Comparison of ENCODE assay signal across 1 cellular context in the genomic region with DNA sequence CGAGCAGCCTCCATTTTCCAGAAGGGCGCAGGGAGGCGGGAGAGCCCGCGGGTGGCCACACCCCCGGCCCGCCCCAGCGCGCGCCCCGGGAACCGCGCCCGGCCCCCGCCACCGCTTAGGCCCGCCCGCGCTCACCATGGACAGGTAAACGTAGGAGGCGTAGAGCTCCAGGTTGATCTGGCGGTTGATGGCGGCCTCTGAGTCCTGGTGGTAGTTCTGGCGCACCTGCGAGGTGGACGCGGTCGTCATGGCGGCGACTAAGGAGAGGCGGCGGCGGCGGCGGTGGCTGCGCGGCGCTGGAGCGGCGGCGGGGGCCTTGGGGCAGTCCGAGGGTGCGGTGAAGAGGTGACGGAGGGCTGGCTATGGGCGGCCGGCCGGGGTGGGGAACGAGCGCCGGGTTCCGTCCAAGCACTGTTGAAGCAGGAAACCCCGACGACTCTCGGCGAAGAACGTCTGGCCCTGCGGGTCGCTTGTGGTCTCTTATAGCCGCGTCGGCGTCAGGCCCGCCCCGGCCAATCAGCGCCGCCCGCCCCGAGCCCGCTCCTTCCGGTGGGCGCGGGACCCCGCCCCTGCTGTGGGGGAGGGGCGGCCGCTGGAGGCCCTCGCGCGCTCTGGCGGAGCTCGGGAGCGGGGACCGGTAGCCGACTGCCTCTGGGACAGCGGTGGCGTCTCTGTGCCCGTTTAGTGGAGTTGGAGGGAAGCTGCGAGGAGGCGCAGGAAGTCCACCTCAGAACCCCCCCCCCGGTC.
TF ChIP-seq lines count a peak whose summit lies in the region.

A gene (minus strand): TSS at position 458 of the 747 bp plus-strand sequence. CDS start 209 bp downstream, at position 249.

TF ChIP-seq in HepG2, 621 proteins besides CTCF, POLR2A, EP300 and RAD21 (continued from another document and continues in another):
- TF ChIP-seq, protein P1, sequence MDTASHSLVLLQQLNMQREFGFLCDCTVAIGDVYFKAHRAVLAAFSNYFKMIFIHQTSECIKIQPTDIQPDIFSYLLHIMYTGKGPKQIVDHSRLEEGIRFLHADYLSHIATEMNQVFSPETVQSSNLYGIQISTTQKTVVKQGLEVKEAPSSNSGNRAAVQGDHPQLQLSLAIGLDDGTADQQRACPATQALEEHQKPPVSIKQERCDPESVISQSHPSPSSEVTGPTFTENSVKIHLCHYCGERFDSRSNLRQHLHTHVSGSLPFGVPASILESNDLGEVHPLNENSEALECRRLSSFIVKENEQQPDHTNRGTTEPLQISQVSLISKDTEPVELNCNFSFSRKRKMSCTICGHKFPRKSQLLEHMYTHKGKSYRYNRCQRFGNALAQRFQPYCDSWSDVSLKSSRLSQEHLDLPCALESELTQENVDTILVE (CRISPR knock-in tag; IDR thresholded peaks at IDR 0.05) = peak; percentile 56; the same call in 1 of the 2 replicates
- TF ChIP-seq, protein P2, sequence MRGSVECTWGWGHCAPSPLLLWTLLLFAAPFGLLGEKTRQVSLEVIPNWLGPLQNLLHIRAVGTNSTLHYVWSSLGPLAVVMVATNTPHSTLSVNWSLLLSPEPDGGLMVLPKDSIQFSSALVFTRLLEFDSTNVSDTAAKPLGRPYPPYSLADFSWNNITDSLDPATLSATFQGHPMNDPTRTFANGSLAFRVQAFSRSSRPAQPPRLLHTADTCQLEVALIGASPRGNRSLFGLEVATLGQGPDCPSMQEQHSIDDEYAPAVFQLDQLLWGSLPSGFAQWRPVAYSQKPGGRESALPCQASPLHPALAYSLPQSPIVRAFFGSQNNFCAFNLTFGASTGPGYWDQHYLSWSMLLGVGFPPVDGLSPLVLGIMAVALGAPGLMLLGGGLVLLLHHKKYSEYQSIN (CRISPR knock-in tag; IDR thresholded peaks at IDR 0.05; ENCODE audit: borderline replicate concordance) = no peak
- TF ChIP-seq HES4 (CRISPR knock-in tag; IDR thresholded peaks at IDR 0.05; ENCODE audit: borderline replicate concordance) (peak; percentile 70), ZNF382 (CRISPR knock-in tag; IDR thresholded peaks at IDR 0.05; ENCODE audit: borderline replicate concordance) (no peak), ELF1 (CRISPR knock-in tag; IDR thresholded peaks at IDR 0.05) (no peak), AKAP8 (CRISPR knock-in tag; IDR thresholded peaks at IDR 0.05) (no peak), ZNF749 (CRISPR knock-in tag; IDR thresholded peaks at IDR 0.05; ENCODE audit: borderline replicate concordance) (peak; percentile 63), ASH2L (IDR thresholded peaks at IDR 0.05; ENCODE audit: insufficient read length, low read depth, low read length) (peak; percentile 11), ZSCAN31 (CRISPR knock-in tag; IDR thresholded peaks at IDR 0.05; ENCODE audit: low read depth) (peak; percentile 88; the same call in 1 of the 2 replicates), ZFP36L2 (CRISPR knock-in tag; IDR thresholded peaks at IDR 0.05) (no peak), KLF16 (CRISPR knock-in tag; IDR thresholded peaks at IDR 0.05) (0 out of 4 replicates have a peak, but pooled peaks of 1 of the 2 experiments have one; percentile 20), IKZF4 (CRISPR knock-in tag; IDR thresholded peaks at IDR 0.05; ENCODE audit: borderline replicate concordance, low read depth, not compliant biosample characterization) (peak; percentile 40), HNRNPUL1 (IDR thresholded peaks at IDR 0.05; ENCODE audit: low read depth, low read length) (no peak), ZFP62 (CRISPR knock-in tag; IDR thresholded peaks at IDR 0.05) (no peak), SMAD3 (CRISPR knock-in tag; IDR thresholded peaks at IDR 0.05) (peak; percentile 81), GFI1 (CRISPR knock-in tag; IDR thresholded peaks at IDR 0.05; ENCODE audit: borderline replicate concordance) (peak; percentile 74; the same call in 1 of the 2 replicates), ZSCAN12 (CRISPR knock-in tag; IDR thresholded peaks at IDR 0.05) (no peak), NFYB (CRISPR knock-in tag; IDR thresholded peaks at IDR 0.05) (peak; percentile 81), GTF2F1 (IDR thresholded peaks at IDR 0.05; ENCODE audit: low read length) (no peak), ATF7 (IDR thresholded peaks at IDR 0.05) (no peak), ATF7 (CRISPR knock-in tag; IDR thresholded peaks at IDR 0.05) (no peak), ZNF839 (CRISPR knock-in tag; IDR thresholded peaks at IDR 0.05; ENCODE audit: borderline replicate concordance) (no peak; the same call in 1 of the 2 replicates), HHEX (CRISPR knock-in tag; IDR thresholded peaks at IDR 0.05) (no peak)
- TF ChIP-seq, protein P3, sequence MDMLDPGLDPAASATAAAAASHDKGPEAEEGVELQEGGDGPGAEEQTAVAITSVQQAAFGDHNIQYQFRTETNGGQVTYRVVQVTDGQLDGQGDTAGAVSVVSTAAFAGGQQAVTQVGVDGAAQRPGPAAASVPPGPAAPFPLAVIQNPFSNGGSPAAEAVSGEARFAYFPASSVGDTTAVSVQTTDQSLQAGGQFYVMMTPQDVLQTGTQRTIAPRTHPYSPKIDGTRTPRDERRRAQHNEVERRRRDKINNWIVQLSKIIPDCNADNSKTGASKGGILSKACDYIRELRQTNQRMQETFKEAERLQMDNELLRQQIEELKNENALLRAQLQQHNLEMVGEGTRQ (IDR thresholded peaks at IDR 0.05; ENCODE audit: low read depth, low read length) = no peak
- TF ChIP-seq, protein P3 (CRISPR knock-in tag; IDR thresholded peaks at IDR 0.05; ENCODE audit: borderline replicate concordance) = no peak
- TF ChIP-seq, protein P4, sequence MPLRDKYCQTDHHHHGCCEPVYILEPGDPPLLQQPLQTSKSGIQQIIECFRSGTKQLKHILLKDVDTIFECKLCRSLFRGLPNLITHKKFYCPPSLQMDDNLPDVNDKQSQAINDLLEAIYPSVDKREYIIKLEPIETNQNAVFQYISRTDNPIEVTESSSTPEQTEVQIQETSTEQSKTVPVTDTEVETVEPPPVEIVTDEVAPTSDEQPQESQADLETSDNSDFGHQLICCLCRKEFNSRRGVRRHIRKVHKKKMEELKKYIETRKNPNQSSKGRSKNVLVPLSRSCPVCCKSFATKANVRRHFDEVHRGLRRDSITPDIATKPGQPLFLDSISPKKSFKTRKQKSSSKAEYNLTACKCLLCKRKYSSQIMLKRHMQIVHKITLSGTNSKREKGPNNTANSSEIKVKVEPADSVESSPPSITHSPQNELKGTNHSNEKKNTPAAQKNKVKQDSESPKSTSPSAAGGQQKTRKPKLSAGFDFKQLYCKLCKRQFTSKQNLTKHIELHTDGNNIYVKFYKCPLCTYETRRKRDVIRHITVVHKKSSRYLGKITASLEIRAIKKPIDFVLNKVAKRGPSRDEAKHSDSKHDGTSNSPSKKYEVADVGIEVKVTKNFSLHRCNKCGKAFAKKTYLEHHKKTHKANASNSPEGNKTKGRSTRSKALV (CRISPR knock-in tag; IDR thresholded peaks at IDR 0.05) = no peak
- TF ChIP-seq, protein P5, sequence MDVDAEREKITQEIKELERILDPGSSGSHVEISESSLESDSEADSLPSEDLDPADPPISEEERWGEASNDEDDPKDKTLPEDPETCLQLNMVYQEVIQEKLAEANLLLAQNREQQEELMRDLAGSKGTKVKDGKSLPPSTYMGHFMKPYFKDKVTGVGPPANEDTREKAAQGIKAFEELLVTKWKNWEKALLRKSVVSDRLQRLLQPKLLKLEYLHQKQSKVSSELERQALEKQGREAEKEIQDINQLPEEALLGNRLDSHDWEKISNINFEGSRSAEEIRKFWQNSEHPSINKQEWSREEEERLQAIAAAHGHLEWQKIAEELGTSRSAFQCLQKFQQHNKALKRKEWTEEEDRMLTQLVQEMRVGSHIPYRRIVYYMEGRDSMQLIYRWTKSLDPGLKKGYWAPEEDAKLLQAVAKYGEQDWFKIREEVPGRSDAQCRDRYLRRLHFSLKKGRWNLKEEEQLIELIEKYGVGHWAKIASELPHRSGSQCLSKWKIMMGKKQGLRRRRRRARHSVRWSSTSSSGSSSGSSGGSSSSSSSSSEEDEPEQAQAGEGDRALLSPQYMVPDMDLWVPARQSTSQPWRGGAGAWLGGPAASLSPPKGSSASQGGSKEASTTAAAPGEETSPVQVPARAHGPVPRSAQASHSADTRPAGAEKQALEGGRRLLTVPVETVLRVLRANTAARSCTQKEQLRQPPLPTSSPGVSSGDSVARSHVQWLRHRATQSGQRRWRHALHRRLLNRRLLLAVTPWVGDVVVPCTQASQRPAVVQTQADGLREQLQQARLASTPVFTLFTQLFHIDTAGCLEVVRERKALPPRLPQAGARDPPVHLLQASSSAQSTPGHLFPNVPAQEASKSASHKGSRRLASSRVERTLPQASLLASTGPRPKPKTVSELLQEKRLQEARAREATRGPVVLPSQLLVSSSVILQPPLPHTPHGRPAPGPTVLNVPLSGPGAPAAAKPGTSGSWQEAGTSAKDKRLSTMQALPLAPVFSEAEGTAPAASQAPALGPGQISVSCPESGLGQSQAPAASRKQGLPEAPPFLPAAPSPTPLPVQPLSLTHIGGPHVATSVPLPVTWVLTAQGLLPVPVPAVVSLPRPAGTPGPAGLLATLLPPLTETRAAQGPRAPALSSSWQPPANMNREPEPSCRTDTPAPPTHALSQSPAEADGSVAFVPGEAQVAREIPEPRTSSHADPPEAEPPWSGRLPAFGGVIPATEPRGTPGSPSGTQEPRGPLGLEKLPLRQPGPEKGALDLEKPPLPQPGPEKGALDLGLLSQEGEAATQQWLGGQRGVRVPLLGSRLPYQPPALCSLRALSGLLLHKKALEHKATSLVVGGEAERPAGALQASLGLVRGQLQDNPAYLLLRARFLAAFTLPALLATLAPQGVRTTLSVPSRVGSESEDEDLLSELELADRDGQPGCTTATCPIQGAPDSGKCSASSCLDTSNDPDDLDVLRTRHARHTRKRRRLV (CRISPR knock-in tag; IDR thresholded peaks at IDR 0.05) = no peak
- TF ChIP-seq, protein P6, sequence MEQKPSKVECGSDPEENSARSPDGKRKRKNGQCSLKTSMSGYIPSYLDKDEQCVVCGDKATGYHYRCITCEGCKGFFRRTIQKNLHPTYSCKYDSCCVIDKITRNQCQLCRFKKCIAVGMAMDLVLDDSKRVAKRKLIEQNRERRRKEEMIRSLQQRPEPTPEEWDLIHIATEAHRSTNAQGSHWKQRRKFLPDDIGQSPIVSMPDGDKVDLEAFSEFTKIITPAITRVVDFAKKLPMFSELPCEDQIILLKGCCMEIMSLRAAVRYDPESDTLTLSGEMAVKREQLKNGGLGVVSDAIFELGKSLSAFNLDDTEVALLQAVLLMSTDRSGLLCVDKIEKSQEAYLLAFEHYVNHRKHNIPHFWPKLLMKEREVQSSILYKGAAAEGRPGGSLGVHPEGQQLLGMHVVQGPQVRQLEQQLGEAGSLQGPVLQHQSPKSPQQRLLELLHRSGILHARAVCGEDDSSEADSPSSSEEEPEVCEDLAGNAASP (CRISPR knock-in tag; IDR thresholded peaks at IDR 0.05; ENCODE audit: borderline replicate concordance) = peak; percentile 63
- TF ChIP-seq, protein P7, sequence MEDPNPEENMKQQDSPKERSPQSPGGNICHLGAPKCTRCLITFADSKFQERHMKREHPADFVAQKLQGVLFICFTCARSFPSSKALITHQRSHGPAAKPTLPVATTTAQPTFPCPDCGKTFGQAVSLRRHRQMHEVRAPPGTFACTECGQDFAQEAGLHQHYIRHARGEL (CRISPR knock-in tag; IDR thresholded peaks at IDR 0.05) = no peak
- TF ChIP-seq, protein P8, sequence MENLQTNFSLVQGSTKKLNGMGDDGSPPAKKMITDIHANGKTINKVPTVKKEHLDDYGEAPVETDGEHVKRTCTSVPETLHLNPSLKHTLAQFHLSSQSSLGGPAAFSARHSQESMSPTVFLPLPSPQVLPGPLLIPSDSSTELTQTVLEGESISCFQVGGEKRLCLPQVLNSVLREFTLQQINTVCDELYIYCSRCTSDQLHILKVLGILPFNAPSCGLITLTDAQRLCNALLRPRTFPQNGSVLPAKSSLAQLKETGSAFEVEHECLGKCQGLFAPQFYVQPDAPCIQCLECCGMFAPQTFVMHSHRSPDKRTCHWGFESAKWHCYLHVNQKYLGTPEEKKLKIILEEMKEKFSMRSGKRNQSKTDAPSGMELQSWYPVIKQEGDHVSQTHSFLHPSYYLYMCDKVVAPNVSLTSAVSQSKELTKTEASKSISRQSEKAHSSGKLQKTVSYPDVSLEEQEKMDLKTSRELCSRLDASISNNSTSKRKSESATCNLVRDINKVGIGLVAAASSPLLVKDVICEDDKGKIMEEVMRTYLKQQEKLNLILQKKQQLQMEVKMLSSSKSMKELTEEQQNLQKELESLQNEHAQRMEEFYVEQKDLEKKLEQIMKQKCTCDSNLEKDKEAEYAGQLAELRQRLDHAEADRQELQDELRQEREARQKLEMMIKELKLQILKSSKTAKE (CRISPR knock-in tag; IDR thresholded peaks at IDR 0.05; ENCODE audit: borderline replicate concordance) = peak; percentile 50; the same call in 1 of the 2 replicates
- TF ChIP-seq, protein P9, sequence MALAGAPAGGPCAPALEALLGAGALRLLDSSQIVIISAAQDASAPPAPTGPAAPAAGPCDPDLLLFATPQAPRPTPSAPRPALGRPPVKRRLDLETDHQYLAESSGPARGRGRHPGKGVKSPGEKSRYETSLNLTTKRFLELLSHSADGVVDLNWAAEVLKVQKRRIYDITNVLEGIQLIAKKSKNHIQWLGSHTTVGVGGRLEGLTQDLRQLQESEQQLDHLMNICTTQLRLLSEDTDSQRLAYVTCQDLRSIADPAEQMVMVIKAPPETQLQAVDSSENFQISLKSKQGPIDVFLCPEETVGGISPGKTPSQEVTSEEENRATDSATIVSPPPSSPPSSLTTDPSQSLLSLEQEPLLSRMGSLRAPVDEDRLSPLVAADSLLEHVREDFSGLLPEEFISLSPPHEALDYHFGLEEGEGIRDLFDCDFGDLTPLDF (CRISPR knock-in tag; IDR thresholded peaks at IDR 0.05) = no peak; the same call in 1 of the 2 replicates
- TF ChIP-seq, protein P10, sequence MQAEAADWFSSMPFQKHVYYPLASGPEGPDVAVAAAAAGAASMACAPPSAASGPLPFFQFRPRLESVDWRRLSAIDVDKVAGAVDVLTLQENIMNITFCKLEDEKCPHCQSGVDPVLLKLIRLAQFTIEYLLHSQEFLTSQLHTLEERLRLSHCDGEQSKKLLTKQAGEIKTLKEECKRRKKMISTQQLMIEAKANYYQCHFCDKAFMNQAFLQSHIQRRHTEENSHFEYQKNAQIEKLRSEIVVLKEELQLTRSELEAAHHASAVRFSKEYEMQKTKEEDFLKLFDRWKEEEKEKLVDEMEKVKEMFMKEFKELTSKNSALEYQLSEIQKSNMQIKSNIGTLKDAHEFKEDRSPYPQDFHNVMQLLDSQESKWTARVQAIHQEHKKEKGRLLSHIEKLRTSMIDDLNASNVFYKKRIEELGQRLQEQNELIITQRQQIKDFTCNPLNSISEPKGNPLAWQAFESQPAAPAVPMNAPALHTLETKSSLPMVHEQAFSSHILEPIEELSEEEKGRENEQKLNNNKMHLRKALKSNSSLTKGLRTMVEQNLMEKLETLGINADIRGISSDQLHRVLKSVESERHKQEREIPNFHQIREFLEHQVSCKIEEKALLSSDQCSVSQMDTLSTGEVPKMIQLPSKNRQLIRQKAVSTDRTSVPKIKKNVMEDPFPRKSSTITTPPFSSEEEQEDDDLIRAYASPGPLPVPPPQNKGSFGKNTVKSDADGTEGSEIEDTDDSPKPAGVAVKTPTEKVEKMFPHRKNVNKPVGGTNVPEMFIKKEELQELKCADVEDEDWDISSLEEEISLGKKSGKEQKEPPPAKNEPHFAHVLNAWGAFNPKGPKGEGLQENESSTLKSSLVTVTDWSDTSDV (CRISPR knock-in tag; IDR thresholded peaks at IDR 0.05) = no peak; the same call in 1 of the 2 replicates
